In the genomic region with DNA sequence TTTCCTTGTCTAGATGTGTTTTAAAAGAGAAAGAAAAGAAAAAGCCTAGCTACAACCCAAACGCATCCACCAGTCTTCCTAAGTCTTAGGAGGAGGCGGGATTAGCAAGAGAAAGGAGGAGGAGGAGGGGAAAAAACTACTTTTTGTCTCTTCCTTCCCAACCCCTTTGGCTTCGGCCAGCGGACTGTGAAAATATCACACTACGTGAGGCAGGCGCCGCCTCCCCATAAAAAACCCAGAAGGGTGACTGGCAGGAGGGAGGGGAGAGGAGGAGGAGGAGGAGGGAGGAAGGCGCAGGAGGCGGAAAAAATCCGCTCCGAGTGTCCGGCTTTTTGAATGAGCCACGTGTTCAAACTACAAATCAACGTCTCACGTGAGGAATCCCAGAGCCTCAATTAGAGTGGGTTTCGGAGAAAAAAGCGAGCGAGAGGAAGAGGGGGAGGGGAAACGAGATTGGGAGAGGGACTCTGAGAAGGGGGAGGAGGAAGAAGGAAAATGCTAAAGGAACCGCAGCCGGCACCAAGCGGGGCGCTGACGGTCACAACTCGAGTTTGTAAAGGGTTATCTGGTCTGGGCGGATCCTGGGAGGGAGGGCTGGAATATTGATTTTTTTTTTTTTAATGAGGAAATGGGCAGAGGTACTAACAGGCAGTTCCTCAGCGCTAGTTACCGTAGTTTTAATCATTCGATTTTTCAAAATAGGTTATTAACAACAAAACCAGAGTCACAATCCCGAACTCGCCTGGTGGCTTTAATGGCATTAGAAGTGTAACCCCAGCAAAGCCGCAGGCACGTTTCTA, we compare ENCODE assay signal across 1 cellular context.
TF ChIP-seq lines count a peak whose summit lies in the region.

A gene (minus strand): TSS at position 202 of the 800 bp plus-strand sequence. CDS start 381 bp downstream, outside the sequence.

TF ChIP-seq in HepG2, 621 proteins besides CTCF, POLR2A, EP300 and RAD21 (continued from another document and continues in another):
- TF ChIP-seq RBAK (CRISPR knock-in tag; IDR thresholded peaks at IDR 0.05) (no peak), ZNF678 (CRISPR knock-in tag; IDR thresholded peaks at IDR 0.05) (0 out of 2 replicates have a peak, but pooled peaks have one; percentile 37), JUN (CRISPR knock-in tag; IDR thresholded peaks at IDR 0.05) (0 out of 2 replicates have a peak, but pooled peaks have one; percentile 21), NR2F2 (IDR thresholded peaks at IDR 0.05; ENCODE audit: borderline replicate concordance, low read depth) (peak; percentile 15; the same call in 1 of the 2 replicates), SMARCE1 (IDR thresholded peaks at IDR 0.05; ENCODE audit: borderline replicate concordance) (no peak), SMC3 (IDR thresholded peaks at IDR 0.05; ENCODE audit: low read length) (no peak; the same call in 1 of the 2 replicates), ZC3H4 (CRISPR knock-in tag; IDR thresholded peaks at IDR 0.05; ENCODE audit: borderline replicate concordance) (peak; percentile 61; the same call in 1 of the 2 replicates), ATF7 (IDR thresholded peaks at IDR 0.05) (no peak), ATF7 (CRISPR knock-in tag; IDR thresholded peaks at IDR 0.05) (no peak), CBX2 (IDR thresholded peaks at IDR 0.05; ENCODE audit: low read depth, low read length) (no peak), CBX2 (CRISPR knock-in tag; IDR thresholded peaks at IDR 0.05; ENCODE audit: low read depth) (no peak), ZNF382 (CRISPR knock-in tag; IDR thresholded peaks at IDR 0.05; ENCODE audit: borderline replicate concordance) (no peak), CBX1 (IDR thresholded peaks at IDR 0.05; ENCODE audit: low read depth) (no peak), ZFP36 (IDR thresholded peaks at IDR 0.05; ENCODE audit: borderline replicate concordance, low read depth, low read length, partially characterized antibody) (no peak), ZMYM3 (CRISPR knock-in tag; IDR thresholded peaks at IDR 0.05) (no peak), BHLHE40 (IDR thresholded peaks at IDR 0.05; ENCODE audit: low read length) (peak; percentile 91), ZNF136 (CRISPR knock-in tag; IDR thresholded peaks at IDR 0.05; ENCODE audit: low read depth) (no peak), STAG1 (CRISPR knock-in tag; IDR thresholded peaks at IDR 0.05) (no peak), ZFY (CRISPR knock-in tag; IDR thresholded peaks at IDR 0.05) (no peak), TARDBP (CRISPR knock-in tag; IDR thresholded peaks at IDR 0.05) (no peak), ZFP37 (CRISPR knock-in tag; IDR thresholded peaks at IDR 0.05; ENCODE audit: borderline replicate concordance) (no peak), ZNF431 (CRISPR knock-in tag; IDR thresholded peaks at IDR 0.05; ENCODE audit: borderline replicate concordance, low read depth) (no peak), GATAD1 (CRISPR knock-in tag; IDR thresholded peaks at IDR 0.05) (0 out of 2 replicates have a peak, but pooled peaks have one; percentile 5), AKAP8 (CRISPR knock-in tag; IDR thresholded peaks at IDR 0.05) (no peak), TMF1 (CRISPR knock-in tag; IDR thresholded peaks at IDR 0.05; ENCODE audit: low read depth) (no peak), ZNF850 (CRISPR knock-in tag; conservative IDR thresholded peaks at IDR 0.05) (no peak), ZNF660 (CRISPR knock-in tag; IDR thresholded peaks at IDR 0.05; ENCODE audit: borderline replicate concordance, low read depth) (no peak), PAX8 (CRISPR knock-in tag; IDR thresholded peaks at IDR 0.05; ENCODE audit: borderline replicate concordance) (no peak), SETDB1 (CRISPR knock-in tag; IDR thresholded peaks at IDR 0.05; ENCODE audit: borderline replicate concordance) (no peak)
- TF ChIP-seq, protein P1, sequence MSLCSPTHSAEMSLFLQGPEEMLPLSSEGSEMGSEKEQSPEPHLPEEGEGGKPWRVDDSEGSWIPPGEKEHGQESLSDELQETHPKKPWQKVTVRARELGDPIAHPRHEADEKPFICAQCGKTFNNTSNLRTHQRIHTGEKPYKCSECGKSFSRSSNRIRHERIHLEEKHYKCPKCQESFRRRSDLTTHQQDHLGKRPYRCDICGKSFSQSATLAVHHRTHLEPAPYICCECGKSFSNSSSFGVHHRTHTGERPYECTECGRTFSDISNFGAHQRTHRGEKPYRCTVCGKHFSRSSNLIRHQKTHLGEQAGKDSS (CRISPR knock-in tag; IDR thresholded peaks at IDR 0.05; ENCODE audit: borderline replicate concordance, low read depth) = no peak
- TF ChIP-seq, protein P2, sequence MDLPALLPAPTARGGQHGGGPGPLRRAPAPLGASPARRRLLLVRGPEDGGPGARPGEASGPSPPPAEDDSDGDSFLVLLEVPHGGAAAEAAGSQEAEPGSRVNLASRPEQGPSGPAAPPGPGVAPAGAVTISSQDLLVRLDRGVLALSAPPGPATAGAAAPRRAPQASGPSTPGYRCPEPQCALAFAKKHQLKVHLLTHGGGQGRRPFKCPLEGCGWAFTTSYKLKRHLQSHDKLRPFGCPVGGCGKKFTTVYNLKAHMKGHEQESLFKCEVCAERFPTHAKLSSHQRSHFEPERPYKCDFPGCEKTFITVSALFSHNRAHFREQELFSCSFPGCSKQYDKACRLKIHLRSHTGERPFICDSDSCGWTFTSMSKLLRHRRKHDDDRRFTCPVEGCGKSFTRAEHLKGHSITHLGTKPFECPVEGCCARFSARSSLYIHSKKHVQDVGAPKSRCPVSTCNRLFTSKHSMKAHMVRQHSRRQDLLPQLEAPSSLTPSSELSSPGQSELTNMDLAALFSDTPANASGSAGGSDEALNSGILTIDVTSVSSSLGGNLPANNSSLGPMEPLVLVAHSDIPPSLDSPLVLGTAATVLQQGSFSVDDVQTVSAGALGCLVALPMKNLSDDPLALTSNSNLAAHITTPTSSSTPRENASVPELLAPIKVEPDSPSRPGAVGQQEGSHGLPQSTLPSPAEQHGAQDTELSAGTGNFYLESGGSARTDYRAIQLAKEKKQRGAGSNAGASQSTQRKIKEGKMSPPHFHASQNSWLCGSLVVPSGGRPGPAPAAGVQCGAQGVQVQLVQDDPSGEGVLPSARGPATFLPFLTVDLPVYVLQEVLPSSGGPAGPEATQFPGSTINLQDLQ (CRISPR knock-in tag; IDR thresholded peaks at IDR 0.05) = no peak
- TF ChIP-seq, protein P3, sequence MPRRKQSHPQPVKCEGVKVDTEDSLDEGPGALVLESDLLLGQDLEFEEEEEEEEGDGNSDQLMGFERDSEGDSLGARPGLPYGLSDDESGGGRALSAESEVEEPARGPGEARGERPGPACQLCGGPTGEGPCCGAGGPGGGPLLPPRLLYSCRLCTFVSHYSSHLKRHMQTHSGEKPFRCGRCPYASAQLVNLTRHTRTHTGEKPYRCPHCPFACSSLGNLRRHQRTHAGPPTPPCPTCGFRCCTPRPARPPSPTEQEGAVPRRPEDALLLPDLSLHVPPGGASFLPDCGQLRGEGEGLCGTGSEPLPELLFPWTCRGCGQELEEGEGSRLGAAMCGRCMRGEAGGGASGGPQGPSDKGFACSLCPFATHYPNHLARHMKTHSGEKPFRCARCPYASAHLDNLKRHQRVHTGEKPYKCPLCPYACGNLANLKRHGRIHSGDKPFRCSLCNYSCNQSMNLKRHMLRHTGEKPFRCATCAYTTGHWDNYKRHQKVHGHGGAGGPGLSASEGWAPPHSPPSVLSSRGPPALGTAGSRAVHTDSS (CRISPR knock-in tag; conservative IDR thresholded peaks at IDR 0.05) = no peak
- TF ChIP-seq, protein P4, sequence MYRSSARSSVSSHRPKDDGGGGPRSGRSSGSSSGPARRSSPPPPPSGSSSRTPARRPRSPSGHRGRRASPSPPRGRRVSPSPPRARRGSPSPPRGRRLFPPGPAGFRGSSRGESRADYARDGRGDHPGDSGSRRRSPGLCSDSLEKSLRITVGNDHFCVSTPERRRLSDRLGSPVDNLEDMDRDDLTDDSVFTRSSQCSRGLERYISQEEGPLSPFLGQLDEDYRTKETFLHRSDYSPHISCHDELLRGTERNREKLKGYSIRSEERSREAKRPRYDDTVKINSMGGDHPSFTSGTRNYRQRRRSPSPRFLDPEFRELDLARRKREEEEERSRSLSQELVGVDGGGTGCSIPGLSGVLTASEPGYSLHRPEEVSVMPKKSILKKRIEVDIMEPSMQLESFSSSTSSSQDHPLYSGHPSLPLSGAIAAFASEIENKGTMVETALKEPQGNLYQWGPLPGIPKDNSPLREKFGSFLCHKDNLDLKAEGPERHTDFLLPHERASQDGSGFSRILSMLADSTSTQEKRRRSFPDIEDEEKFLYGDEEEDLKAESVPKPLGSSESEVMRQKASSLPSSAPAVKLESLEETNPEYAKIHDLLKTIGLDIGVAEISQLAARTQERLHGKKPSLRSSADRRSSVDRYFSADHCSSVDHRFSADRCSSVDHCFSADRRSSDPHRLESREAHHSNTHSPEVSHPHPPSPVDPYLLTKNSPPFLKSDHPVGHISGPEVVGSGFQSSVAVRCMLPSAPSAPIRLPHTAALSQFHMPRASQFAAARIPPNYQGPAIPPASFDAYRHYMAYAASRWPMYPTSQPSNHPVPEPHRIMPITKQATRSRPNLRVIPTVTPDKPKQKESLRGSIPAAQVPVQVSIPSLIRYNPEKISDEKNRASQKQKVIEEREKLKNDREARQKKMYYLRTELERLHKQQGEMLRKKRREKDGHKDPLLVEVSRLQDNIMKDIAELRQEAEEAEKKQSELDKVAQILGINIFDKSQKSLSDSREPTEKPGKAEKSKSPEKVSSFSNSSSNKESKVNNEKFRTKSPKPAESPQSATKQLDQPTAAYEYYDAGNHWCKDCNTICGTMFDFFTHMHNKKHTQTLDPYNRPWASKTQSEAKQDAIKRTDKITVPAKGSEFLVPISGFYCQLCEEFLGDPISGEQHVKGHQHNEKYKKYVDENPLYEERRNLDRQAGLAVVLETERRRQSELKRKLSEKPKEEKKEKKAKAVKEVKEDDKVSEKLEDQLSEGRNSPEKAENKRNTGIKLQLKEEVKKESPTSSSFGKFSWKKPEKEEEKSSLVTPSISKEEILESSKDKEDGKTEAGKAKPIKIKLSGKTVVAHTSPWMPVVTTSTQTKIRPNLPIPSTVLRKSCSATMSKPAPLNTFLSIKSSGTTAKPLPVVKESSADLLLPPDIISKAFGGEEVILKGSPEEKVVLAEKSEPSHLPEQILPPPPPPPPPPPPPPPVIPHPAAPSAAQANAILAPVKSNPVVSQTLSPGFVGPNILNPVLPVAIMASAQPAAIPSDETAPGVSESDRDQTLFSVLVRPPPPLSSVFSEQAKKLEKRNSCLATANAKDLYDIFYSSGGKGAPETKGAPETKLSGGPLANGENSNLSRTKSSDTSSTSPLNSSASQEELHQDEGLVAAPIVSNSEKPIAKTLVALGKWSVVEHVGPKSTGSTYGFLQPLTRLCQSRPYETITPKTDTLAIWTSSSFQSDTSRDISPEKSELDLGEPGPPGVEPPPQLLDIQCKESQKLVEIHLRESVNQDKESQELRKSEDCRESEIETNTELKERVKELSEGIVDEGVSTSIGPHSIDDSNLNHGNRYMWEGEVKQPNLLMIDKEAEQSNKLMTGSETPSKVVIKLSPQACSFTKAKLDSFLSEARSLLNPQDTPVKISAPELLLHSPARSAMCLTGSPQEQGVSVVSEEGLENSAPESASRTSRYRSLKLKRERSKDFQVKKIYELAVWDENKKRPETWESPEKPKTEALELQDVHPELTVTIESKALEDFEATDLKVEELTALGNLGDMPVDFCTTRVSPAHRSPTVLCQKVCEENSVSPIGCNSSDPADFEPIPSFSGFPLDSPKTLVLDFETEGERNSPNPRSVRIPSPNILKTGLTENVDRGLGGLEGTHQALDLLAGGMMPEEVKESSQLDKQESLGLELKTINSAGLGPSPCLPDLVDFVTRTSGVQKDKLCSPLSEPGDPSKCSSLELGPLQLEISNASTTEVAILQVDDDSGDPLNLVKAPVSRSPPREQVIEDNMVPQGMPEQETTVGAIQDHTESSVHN (CRISPR knock-in tag; IDR thresholded peaks at IDR 0.05) = 0 out of 2 replicates have a peak, but pooled peaks have one; percentile 35
- TF ChIP-seq, protein P5, sequence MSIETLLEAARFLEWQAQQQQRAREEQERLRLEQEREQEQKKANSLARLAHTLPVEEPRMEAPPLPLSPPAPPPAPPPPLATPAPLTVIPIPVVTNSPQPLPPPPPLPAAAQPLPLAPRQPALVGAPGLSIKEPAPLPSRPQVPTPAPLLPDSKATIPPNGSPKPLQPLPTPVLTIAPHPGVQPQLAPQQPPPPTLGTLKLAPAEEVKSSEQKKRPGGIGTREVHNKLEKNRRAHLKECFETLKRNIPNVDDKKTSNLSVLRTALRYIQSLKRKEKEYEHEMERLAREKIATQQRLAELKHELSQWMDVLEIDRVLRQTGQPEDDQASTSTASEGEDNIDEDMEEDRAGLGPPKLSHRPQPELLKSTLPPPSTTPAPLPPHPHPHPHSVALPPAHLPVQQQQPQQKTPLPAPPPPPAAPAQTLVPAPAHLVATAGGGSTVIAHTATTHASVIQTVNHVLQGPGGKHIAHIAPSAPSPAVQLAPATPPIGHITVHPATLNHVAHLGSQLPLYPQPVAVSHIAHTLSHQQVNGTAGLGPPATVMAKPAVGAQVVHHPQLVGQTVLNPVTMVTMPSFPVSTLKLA (IDR thresholded peaks at IDR 0.05) = peak; percentile 83
- TF ChIP-seq, protein P6, sequence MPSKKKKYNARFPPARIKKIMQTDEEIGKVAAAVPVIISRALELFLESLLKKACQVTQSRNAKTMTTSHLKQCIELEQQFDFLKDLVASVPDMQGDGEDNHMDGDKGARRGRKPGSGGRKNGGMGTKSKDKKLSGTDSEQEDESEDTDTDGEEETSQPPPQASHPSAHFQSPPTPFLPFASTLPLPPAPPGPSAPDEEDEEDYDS (CRISPR knock-in tag; IDR thresholded peaks at IDR 0.05) = peak; percentile 96
- TF ChIP-seq, protein P7, sequence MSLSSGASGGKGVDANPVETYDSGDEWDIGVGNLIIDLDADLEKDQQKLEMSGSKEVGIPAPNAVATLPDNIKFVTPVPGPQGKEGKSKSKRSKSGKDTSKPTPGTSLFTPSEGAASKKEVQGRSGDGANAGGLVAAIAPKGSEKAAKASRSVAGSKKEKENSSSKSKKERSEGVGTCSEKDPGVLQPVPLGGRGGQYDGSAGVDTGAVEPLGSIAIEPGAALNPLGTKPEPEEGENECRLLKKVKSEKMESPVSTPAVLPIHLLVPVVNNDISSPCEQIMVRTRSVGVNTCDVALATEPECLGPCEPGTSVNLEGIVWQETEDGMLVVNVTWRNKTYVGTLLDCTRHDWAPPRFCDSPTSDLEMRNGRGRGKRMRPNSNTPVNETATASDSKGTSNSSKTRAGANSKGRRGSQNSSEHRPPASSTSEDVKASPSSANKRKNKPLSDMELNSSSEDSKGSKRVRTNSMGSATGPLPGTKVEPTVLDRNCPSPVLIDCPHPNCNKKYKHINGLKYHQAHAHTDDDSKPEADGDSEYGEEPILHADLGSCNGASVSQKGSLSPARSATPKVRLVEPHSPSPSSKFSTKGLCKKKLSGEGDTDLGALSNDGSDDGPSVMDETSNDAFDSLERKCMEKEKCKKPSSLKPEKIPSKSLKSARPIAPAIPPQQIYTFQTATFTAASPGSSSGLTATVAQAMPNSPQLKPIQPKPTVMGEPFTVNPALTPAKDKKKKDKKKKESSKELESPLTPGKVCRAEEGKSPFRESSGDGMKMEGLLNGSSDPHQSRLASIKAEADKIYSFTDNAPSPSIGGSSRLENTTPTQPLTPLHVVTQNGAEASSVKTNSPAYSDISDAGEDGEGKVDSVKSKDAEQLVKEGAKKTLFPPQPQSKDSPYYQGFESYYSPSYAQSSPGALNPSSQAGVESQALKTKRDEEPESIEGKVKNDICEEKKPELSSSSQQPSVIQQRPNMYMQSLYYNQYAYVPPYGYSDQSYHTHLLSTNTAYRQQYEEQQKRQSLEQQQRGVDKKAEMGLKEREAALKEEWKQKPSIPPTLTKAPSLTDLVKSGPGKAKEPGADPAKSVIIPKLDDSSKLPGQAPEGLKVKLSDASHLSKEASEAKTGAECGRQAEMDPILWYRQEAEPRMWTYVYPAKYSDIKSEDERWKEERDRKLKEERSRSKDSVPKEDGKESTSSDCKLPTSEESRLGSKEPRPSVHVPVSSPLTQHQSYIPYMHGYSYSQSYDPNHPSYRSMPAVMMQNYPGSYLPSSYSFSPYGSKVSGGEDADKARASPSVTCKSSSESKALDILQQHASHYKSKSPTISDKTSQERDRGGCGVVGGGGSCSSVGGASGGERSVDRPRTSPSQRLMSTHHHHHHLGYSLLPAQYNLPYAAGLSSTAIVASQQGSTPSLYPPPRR (CRISPR knock-in tag; IDR thresholded peaks at IDR 0.05; ENCODE audit: borderline replicate concordance) = peak; percentile 46; the same call in 1 of the 2 replicates
